Comparison of ENCODE assay signal across 11 cellular contexts in genomic region chr2:241546771-241547498, GRCh38. TPM values are rescaled to one million over a fixed set of nuclear protein-coding genes. Genes with fewer than 3 reads are reported as not detected.
DNase-seq lines count a peak whose midpoint lies in the region; ATAC-seq and TF ChIP-seq lines count a peak whose summit lies in the region.
"Had no signal": no experiment of that assay in that cellular context is flagged by ENCODE, and none has a peak within 500 bp of the region (broad histone marks: within the 10 kb centered on the region; RNA-seq: fewer than 3 reads in every experiment).

No MANE protein-coding gene starts in this region.

- H3K27me3 Mint-ChIP-seq in glutamatergic neuron (ENCODE audit: unreplicated experiment): peaks cover 2% of the 10 kb centered on the region
- peaks cover 30% of the 10 kb centered on the region for H3K27me3 Mint-ChIP-seq in activated T-cell treated with anti-CD3 and anti-CD28 coated beads, Interleukin-2, amount 50 U/mL, for 4 hours (ENCODE audit: low read depth)

- no peaks in the 10 kb centered on the region for H3K4me1 Mint-ChIP-seq in glutamatergic neuron (ENCODE audit: low read depth, unreplicated experiment)
- no peaks in the 10 kb centered on the region for H3K4me1 Mint-ChIP-seq in activated T-cell treated with anti-CD3 and anti-CD28 coated beads, Interleukin-2, amount 50 U/mL, for 4 hours (ENCODE audit: low read depth)

- H3K9me3 Mint-ChIP-seq in glutamatergic neuron (ENCODE audit: unreplicated experiment): peaks cover 2% of the 10 kb centered on the region
- no peaks in the 10 kb centered on the region for H3K9me3 Mint-ChIP-seq in activated T-cell treated with anti-CD3 and anti-CD28 coated beads, Interleukin-2, amount 50 U/mL, for 4 hours

- H3K27me3 ChIP-seq in SJSA1 (replicated peaks): no peaks in the 10 kb centered on the region

- no peak overlapping the region for H3K4me3 Mint-ChIP-seq in glutamatergic neuron (ENCODE audit: unreplicated experiment)
- H3K4me3 Mint-ChIP-seq in activated T-cell treated with anti-CD3 and anti-CD28 coated beads, Interleukin-2, amount 50 U/mL, for 4 hours: no peak overlapping the region

- no peak overlapping the region for H3K27ac Mint-ChIP-seq in glutamatergic neuron (ENCODE audit: unreplicated experiment)

- H3K36me3 ChIP-seq in SJSA1: peaks cover 12% of the 10 kb centered on the region

- TF ChIP-seq CTCF in glutamatergic neuron (IDR thresholded peaks at IDR 0.05; ENCODE audit: partially characterized antibody, unreplicated experiment): no peak

- H3K4me1 ChIP-seq in SJSA1 (replicated peaks): peaks cover 86% of the 10 kb centered on the region

- intact Hi-C loops in posterior vena cava (cut with DNase I): no loop called here

- no peaks in the 10 kb centered on the region for H3K36me3 Mint-ChIP-seq in glutamatergic neuron (ENCODE audit: unreplicated experiment)
- no peaks in the 10 kb centered on the region for H3K36me3 Mint-ChIP-seq in activated T-cell treated with anti-CD3 and anti-CD28 coated beads, Interleukin-2, amount 50 U/mL, for 4 hours (ENCODE audit: insufficient read depth)

- no peaks in the 10 kb centered on the region; the same call in 1 of the 2 replicates for H3K9me3 ChIP-seq in SJSA1 (replicated peaks)

- ATAC-seq in activated T-cell treated with anti-CD3 and anti-CD28 coated beads, Interleukin-2, amount 50 U/mL, for 4 hours: no peak
- ATAC-seq: HCT116 had no signal

- H3K4me3 ChIP-seq in SJSA1: peak overlapping the region; percentile 25

- DNase-seq in GM04504 (ENCODE audit: low read depth) (peak; percentile 90), SJSA1 (ENCODE audit: low read depth in 1 of 2, low spot score in 2 of 2) (peak; percentile 99), fibroblast of the conjunctiva (ENCODE audit: low read depth) (peak; percentile 18), renal cortical epithelial cell (ENCODE audit: low read depth) (peak; percentile 85), glutamatergic neuron (no peak), COR-L47 (lab: John Stamatoyannopoulos, UW) (no peak), posterior vena cava (ENCODE audit: low spot score) (no peak)
- DNase-seq in activated T-cell treated with anti-CD3 and anti-CD28 coated beads, Interleukin-2, amount 50 U/mL, for 4 hours: no peak
- DNase-seq: activated naive CD4-positive, alpha-beta T cell treated with anti-CD3 and anti-CD28 coated beads, Interleukin-2, amount 50 U/mL, for 16 hours; stimulated activated CD4-positive, alpha-beta T cell treated with anti-CD3 and anti-CD28 coated beads, Interleukin-15, amount 100 ng/mL, for 24 hours had no signal

- peak overlapping the region; percentile 94 for H3K27ac ChIP-seq in SJSA1

RNA-seq across cellular contexts. Expression of gene BOK, which starts 11.6 kb away (rescaled TPM):
- total RNA-seq in SJSA1 (2014; rRNA removed; shearing (Covaris generic)): 337 and 338 TPM in 2 replicates
- total RNA-seq in renal cortical epithelial cell (57.0 and 61.0 TPM in 2 replicates), glutamatergic neuron (ENCODE audit: unreplicated experiment) (13.8 TPM), posterior vena cava (10 to 100 TPM; 20.1 to 29.7 TPM)
- total RNA-seq in activated T-cell treated with anti-CD3 and anti-CD28 coated beads, Interleukin-2, amount 50 U/mL, for 4 hours: under 1 TPM; 0.15 to 0.19 (median 0.16) TPM

RNA-seq across cellular contexts. Expression of gene STK25, which starts 38.6 kb away (rescaled TPM):
- 316 and 470 TPM in 2 replicates for total RNA-seq in SJSA1 (2014; rRNA removed; shearing (Covaris generic))
- total RNA-seq in renal cortical epithelial cell: 240 and 280 TPM in 2 replicates
- total RNA-seq in glutamatergic neuron (ENCODE audit: unreplicated experiment): 347 TPM
- 100 to 1,000 TPM in 2 of 3 donors, 10 to 100 TPM in 1; 97.1 to 104 (median 100) TPM for total RNA-seq in activated T-cell treated with anti-CD3 and anti-CD28 coated beads, Interleukin-2, amount 50 U/mL, for 4 hours
- total RNA-seq in posterior vena cava: 100 to 1,000 TPM in 1 of 2 donors, 10 to 100 TPM in 1; 92.5 to 103 TPM

Comparison
In these comparisons a context has a peak if more than half of its experiments do, and no peak if none do; other contexts are left out.
1. DNase-seq: peak in GM04504 (single experiment), SJSA1 (2 of 2), fibroblast of the conjunctiva (single experiment) and renal cortical epithelial cell (single experiment); none in glutamatergic neuron (single experiment), COR-L47 (single experiment), activated T-cell treated with anti-CD3 and anti-CD28 coated beads, Interleukin-2, amount 50 U/mL, for 4 hours (single experiment) and posterior vena cava (single experiment).
2. RNA of gene BOK, which starts 11.6 kb away (total RNA-seq): 337 to 338 TPM in SJSA1, 57.0 to 61.0 TPM in renal cortical epithelial cell, 20.1 to 29.7 TPM in posterior vena cava and 13.8 TPM in glutamatergic neuron (single experiment); 0.15 to 0.19 TPM in activated T-cell treated with anti-CD3 and anti-CD28 coated beads, Interleukin-2, amount 50 U/mL, for 4 hours; every median in the first group is over 10 times any median in the second.